23 cellular contexts compared by ENCODE assay signal in genomic region chr4:1531683-1532548, GRCh38.
"Had no signal": no experiment of that assay in that cellular context is flagged by ENCODE, and none has a peak within 500 bp of the region (broad histone marks: within the 10 kb centered on the region; RNA-seq: fewer than 3 reads in every experiment).

No MANE protein-coding gene starts in this region.

- H3K9me3 ChIP-seq: breast epithelium, esophagus squamous epithelium, gastrocnemius medialis, transverse colon, uterus had no signal

- H3K36me3 ChIP-seq: breast epithelium, esophagus squamous epithelium, gastrocnemius medialis, transverse colon, uterus had no signal

- H3K4me3 ChIP-seq: breast epithelium, coronary artery, esophagus squamous epithelium, gastrocnemius medialis, skin epidermis, transverse colon, uterus had no signal

- H3K36me3 Mint-ChIP-seq: activated naive CD8-positive, alpha-beta T cell treated with anti-CD3 and anti-CD28 coated beads, Interleukin-2, amount 10 ng/mL, durations not matched to agents 7 days and 5 days; mesothelial cell of epicardium; stimulated activated memory B cell treated with anti-CD40 and anti-IgM and Interleukin-4, amounts not matched to agents 10 μg/mL and 1 μg/mL and 100 μg/mL, for 72 hours had no signal

- H3K4me3 Mint-ChIP-seq: activated B cell treated with CpG ODN at 0.5 μM for 24 hours; activated CD4-positive, alpha-beta T cell treated with anti-CD3 and anti-CD28 coated beads for 36 hours; activated naive CD8-positive, alpha-beta T cell treated with anti-CD3 and anti-CD28 coated beads, Interleukin-2, amount 10 ng/mL, durations not matched to agents 7 days and 5 days; activated T-cell treated with anti-CD3 and anti-CD28 coated beads, Interleukin-2, amount 50 U/mL, for 24 hours; activated T-helper 17 cell treated with anti-CD3 and anti-CD28 coated beads, Interleukin-2, amount 50 U/mL, for 72 hours; mesothelial cell of epicardium; stimulated activated memory B cell treated with anti-CD40 and anti-IgM and Interleukin-4, amounts not matched to agents 10 μg/mL and 1 μg/mL and 100 μg/mL, for 72 hours had no signal

- H3K9me3 Mint-ChIP-seq: activated B cell treated with CpG ODN at 0.5 μM for 24 hours; activated naive CD8-positive, alpha-beta T cell treated with anti-CD3 and anti-CD28 coated beads, Interleukin-2, amount 10 ng/mL, durations not matched to agents 7 days and 5 days; activated T-cell treated with anti-CD3 and anti-CD28 coated beads, Interleukin-2, amount 50 U/mL, for 24 hours; activated T-helper 17 cell treated with anti-CD3 and anti-CD28 coated beads, Interleukin-2, amount 50 U/mL, for 72 hours; mesothelial cell of epicardium had no signal

- ATAC-seq: activated CD4-positive, alpha-beta T cell treated with anti-CD3 and anti-CD28 coated beads for 36 hours; activated T-helper 17 cell treated with anti-CD3 and anti-CD28 coated beads, Interleukin-2, amount 50 U/mL, for 72 hours; gastrocnemius medialis; left colon; stimulated activated memory B cell treated with anti-CD40 and anti-IgM and Interleukin-4, amounts not matched to agents 10 μg/mL and 1 μg/mL and 100 μg/mL, for 72 hours had no signal

- H3K27ac Mint-ChIP-seq: activated B cell treated with CpG ODN at 0.5 μM for 24 hours; activated CD4-positive, alpha-beta T cell treated with anti-CD3 and anti-CD28 coated beads for 36 hours; activated naive CD8-positive, alpha-beta T cell treated with anti-CD3 and anti-CD28 coated beads, Interleukin-2, amount 10 ng/mL, durations not matched to agents 7 days and 5 days; activated T-cell treated with anti-CD3 and anti-CD28 coated beads, Interleukin-2, amount 50 U/mL, for 24 hours; activated T-helper 17 cell treated with anti-CD3 and anti-CD28 coated beads, Interleukin-2, amount 50 U/mL, for 72 hours; mesothelial cell of epicardium; stimulated activated memory B cell treated with anti-CD40 and anti-IgM and Interleukin-4, amounts not matched to agents 10 μg/mL and 1 μg/mL and 100 μg/mL, for 72 hours had no signal

- H3K4me1 Mint-ChIP-seq: activated B cell treated with CpG ODN at 0.5 μM for 24 hours; activated CD4-positive, alpha-beta T cell treated with anti-CD3 and anti-CD28 coated beads for 36 hours; activated naive CD8-positive, alpha-beta T cell treated with anti-CD3 and anti-CD28 coated beads, Interleukin-2, amount 10 ng/mL, durations not matched to agents 7 days and 5 days; activated T-helper 17 cell treated with anti-CD3 and anti-CD28 coated beads, Interleukin-2, amount 50 U/mL, for 72 hours; stimulated activated memory B cell treated with anti-CD40 and anti-IgM and Interleukin-4, amounts not matched to agents 10 μg/mL and 1 μg/mL and 100 μg/mL, for 72 hours had no signal

- H3K27ac ChIP-seq: breast epithelium, coronary artery, esophagus squamous epithelium, gastrocnemius medialis, skin epidermis, transverse colon, uterus had no signal

- H3K4me1 ChIP-seq: breast epithelium, esophagus squamous epithelium, gastrocnemius medialis, transverse colon, uterus had no signal

- DNase-seq: activated B cell treated with CpG ODN at 0.5 μM for 24 hours; activated CD4-positive, alpha-beta T cell treated with anti-CD3 and anti-CD28 coated beads for 36 hours; activated CD4-positive, alpha-beta T cell treated with anti-CD3 and anti-CD28 coated beads, Interleukin-2, amount 50 U/mL, for 4 hours; activated CD8-positive, alpha-beta memory T cell treated with anti-CD3 and anti-CD28 coated beads for 24 hours; activated CD8-positive, alpha-beta memory T cell treated with anti-CD3 and anti-CD28 coated beads, Interleukin-2, amount 50 U/mL, for 4 hours; activated naive CD4-positive, alpha-beta T cell; activated naive CD8-positive, alpha-beta T cell treated with anti-CD3 and anti-CD28 coated beads, Interleukin-2, amount 10 ng/mL, durations not matched to agents 7 days and 5 days; activated T-cell treated with anti-CD3 and anti-CD28 coated beads, Interleukin-2, amount 50 U/mL, for 24 hours; amniotic stem cell; esophagus squamous epithelium; gastrocnemius medialis; occipital lobe; stimulated activated CD4-positive, alpha-beta T cell treated with anti-CD3 and anti-CD28 coated beads, Interleukin-15, amount 100 ng/mL, for 24 hours; T1000; transverse colon; uterus had no signal
